In genomic region chr1:71788113-71788512, GRCh38 we compare ENCODE assay signal across 16 cellular contexts.
DNase-seq lines count a peak whose midpoint lies in the region; ATAC-seq and TF ChIP-seq lines count a peak whose summit lies in the region.
"Had no signal": no experiment of that assay in that cellular context is flagged by ENCODE, and none has a peak within 500 bp of the region (broad histone marks: within the 10 kb centered on the region; RNA-seq: fewer than 3 reads in every experiment).

No MANE protein-coding gene starts in this region.

- peaks cover 0 to 9% of the 10 kb centered on the region in 2 experiments; a peak in 2 of 4 replicates for H3K4me1 ChIP-seq in SK-N-SH (ENCODE audit: control insufficient read depth in 1 of 2, insufficient read depth in 2 of 2, low read depth in 1 of 2, low read length in 1 of 2)
- H3K4me1 ChIP-seq: HAP-1 had no signal

- H3K4me2 ChIP-seq in SK-N-SH: no peak overlapping the region
- H3K4me2 ChIP-seq: BLaER1 treated with 17β-estradiol and CSF1 and Interleukin-3, amounts not matched to agents 10 nM and 100 nM had no signal

- no peaks in the 10 kb centered on the region for H3K36me3 Mint-ChIP-seq in WTC11
- H3K36me3 Mint-ChIP-seq: CD8-positive, alpha-beta T cell had no signal

- H3F3A ChIP-seq in SK-N-SH (replicated peaks; ENCODE audit: insufficient read depth): no peaks in the 10 kb centered on the region

- TF ChIP-seq CTCF in SK-N-SH (IDR thresholded peaks at IDR 0.05): no peak
- no peak for TF ChIP-seq CTCF in fibroblast of the aortic adventitia (IDR thresholded peaks at IDR 0.05; ENCODE audit: insufficient read depth, low read length)
- TF ChIP-seq CTCF in WTC11 (IDR thresholded peaks at IDR 0.05): no peak

- POLR2A ChIA-PET in SK-N-SH (lab: Yijun Ruan, JAX) (no interaction called here), WTC11 (lab: Charles Lee) (no interaction called here)

- no peaks in the 10 kb centered on the region for H3K9me3 ChIP-seq in SK-N-SH
- H3K9me3 ChIP-seq: HAP-1 had no signal

- no peak overlapping the region for H3K9ac ChIP-seq in SK-N-SH
- H3K9ac ChIP-seq: BLaER1 treated with 17β-estradiol and CSF1 and Interleukin-3, amounts not matched to agents 10 nM and 100 nM had no signal

- no peaks in the 10 kb centered on the region for H3K27me3 ChIP-seq in SK-N-SH (ENCODE audit: insufficient read depth)
- H3K27me3 ChIP-seq: BLaER1 treated with 17β-estradiol and CSF1 and Interleukin-3, amounts not matched to agents 10 nM and 100 nM had no signal

- TF ChIP-seq RAD21 in SK-N-SH (IDR thresholded peaks at IDR 0.05; ENCODE audit: low read length): no peak; the same call in 1 of the 2 replicates

- TF ChIP-seq EP300 in SK-N-SH (IDR thresholded peaks at IDR 0.05; ENCODE audit: borderline replicate concordance in 1 of 2, low read depth in 1 of 2, low read length in 1 of 2): peak in 1 of 2 experiments; percentile 89; a peak in 2 of 4 replicates

- H2AFZ ChIP-seq in SK-N-SH (ENCODE audit: low read depth): no peak overlapping the region

- ATAC-seq in WTC11: no peak
- ATAC-seq: CD8-positive, alpha-beta T cell; GM12878 had no signal

- H3K27me3 Mint-ChIP-seq in WTC11 (ENCODE audit: low read depth): no peaks in the 10 kb centered on the region
- H3K27me3 Mint-ChIP-seq: B cell had no signal

- DNase-seq in G401 (ENCODE audit: low spot score) (peak; percentile 41), NCI-H82 (lab: John Stamatoyannopoulos, UW) (peak; percentile 63), SK-N-SH (peak; percentile 57), fibroblast of the aortic adventitia (ENCODE audit: low read depth) (peak; percentile 16), WTC11 (ENCODE audit: low spot score) (no peak), NCI-H1436 treated with DMSO at 0.1 percent for 48 hours (lab: John Stamatoyannopoulos, UW) (no peak), SIG-M5 (lab: John Stamatoyannopoulos, UW) (no peak), cerebellar cortex (ENCODE audit: low spot score) (no peak)
- DNase-seq: 8988T; Calu3; CD8-positive, alpha-beta T cell; DMS79 treated with DMSO at 0.1 percent for 48 hours had no signal

- H3K79me2 ChIP-seq in SK-N-SH (ENCODE audit: insufficient read depth): no peaks in the 10 kb centered on the region

- H3K4me3 ChIP-seq in SK-N-SH (ENCODE audit: low read depth in 2 of 2, low read length in 1 of 2): no peak overlapping the region
- no peak overlapping the region for H3K4me3 ChIP-seq in fibroblast of the aortic adventitia (ENCODE audit: low read depth, low read length)
- H3K4me3 ChIP-seq: BLaER1 treated with 17β-estradiol and CSF1 and Interleukin-3, amounts not matched to agents 10 nM and 100 nM; GM12878; HAP-1 had no signal

- H3K27ac Mint-ChIP-seq in WTC11: no peak overlapping the region
- H3K27ac Mint-ChIP-seq: B cell; CD8-positive, alpha-beta T cell had no signal

- H3K9me3 Mint-ChIP-seq in WTC11: no peaks in the 10 kb centered on the region
- H3K9me3 Mint-ChIP-seq: CD8-positive, alpha-beta T cell had no signal

- H3K4me3 Mint-ChIP-seq in WTC11: no peak overlapping the region
- H3K4me3 Mint-ChIP-seq: B cell; CD8-positive, alpha-beta T cell had no signal

- H3K27ac ChIP-seq in SK-N-SH (ENCODE audit: low read depth in 2 of 2, low read length in 1 of 2): peak overlapping the region in 1 of 2 experiments; percentile 74; a peak in 1 of 4 replicates

- in situ Hi-C loops in G401 (cut with HindIII; ENCODE audit: low sequenced_read_pairs): no loop called here

- H3K4me1 Mint-ChIP-seq in WTC11: no peaks in the 10 kb centered on the region
- H3K4me1 Mint-ChIP-seq: B cell had no signal

- WGBS in SK-N-SH (ENCODE audit: low lambda C conversion rate): 2% methylated on average over 1 of the region's 1 CpG

- H3K36me3 ChIP-seq in SK-N-SH (replicated peaks in 1 of 2; ENCODE audit: control insufficient read depth in 1 of 2, insufficient read depth in 2 of 2, low read length in 1 of 2): no peaks in the 10 kb centered on the region
- H3K36me3 ChIP-seq: HAP-1 had no signal

- no peaks in the 10 kb centered on the region for H3K9me2 ChIP-seq in SK-N-SH

- CTCF ChIA-PET in SK-N-SH (lab: Yijun Ruan, JAX): interaction anchor here (0.7 kb wide), 1 partner anchor 71 kb away, joined by 3 read pairs; no protein-coding TSS in a partner anchor
- CTCF ChIA-PET in WTC11 (lab: Charles Lee): no interaction called here

- no peaks in the 10 kb centered on the region for H4K20me1 ChIP-seq in SK-N-SH (ENCODE audit: insufficient read depth)
- H4K20me1 ChIP-seq: BLaER1 treated with 17β-estradiol and CSF1 and Interleukin-3, amounts not matched to agents 10 nM and 100 nM had no signal

TF ChIP-seq in SK-N-SH, 30 proteins besides CTCF, POLR2A, EP300 and RAD21:
- TF ChIP-seq MAX (IDR thresholded peaks at IDR 0.05; ENCODE audit: low read depth) (no peak), PBX3 (IDR thresholded peaks at IDR 0.05) (no peak), RCOR1 (IDR thresholded peaks at IDR 0.05; ENCODE audit: low read length) (peak; percentile 92), GATA2 (CRISPR knock-in tag; IDR thresholded peaks at IDR 0.05) (peak; percentile 89), CHD2 (IDR thresholded peaks at IDR 0.05; ENCODE audit: low read length, partially characterized antibody) (peak; percentile 80), TCF12 (IDR thresholded peaks at IDR 0.05) (peak; percentile 17; the same call in 1 of the 2 replicates), NRF1 (IDR thresholded peaks at IDR 0.05; ENCODE audit: low read depth, low read length) (no peak), USF1 (IDR thresholded peaks at IDR 0.05; ENCODE audit: borderline replicate concordance, low read depth) (no peak), MXI1 (IDR thresholded peaks at IDR 0.05; ENCODE audit: low read depth, low read length) (peak; percentile 64)

TF ChIP-seq in WTC11, 78 proteins besides CTCF, POLR2A, EP300 and RAD21 (continues in another document):
- TF ChIP-seq HMGXB4 (CRISPR knock-in tag; IDR thresholded peaks at IDR 0.05): no peak
- no peak for TF ChIP-seq FOXJ3 (CRISPR knock-in tag; IDR thresholded peaks at IDR 0.05; ENCODE audit: borderline replicate concordance)
- no peak for TF ChIP-seq PRRX2 (CRISPR knock-in tag; IDR thresholded peaks at IDR 0.05)
- TF ChIP-seq TCF7 (CRISPR knock-in tag; IDR thresholded peaks at IDR 0.05; ENCODE audit: low read depth): no peak
- no peak for TF ChIP-seq CREB1 (CRISPR knock-in tag; IDR thresholded peaks at IDR 0.05)
- no peak for TF ChIP-seq TP53 (CRISPR knock-in tag; IDR thresholded peaks at IDR 0.05)
- no peak for TF ChIP-seq ARID4B (CRISPR knock-in tag; IDR thresholded peaks at IDR 0.05; ENCODE audit: borderline replicate concordance)
- no peak for TF ChIP-seq E2F1 (CRISPR knock-in tag; IDR thresholded peaks at IDR 0.05)

Comparison
In these comparisons a context has a peak if more than half of its experiments do, and no peak if none do; other contexts are left out.
1. DNase-seq: peak in G401 (single experiment), NCI-H82 (single experiment), SK-N-SH (single experiment) and fibroblast of the aortic adventitia (single experiment); none in WTC11 (single experiment), NCI-H1436 treated with DMSO at 0.1 percent for 48 hours (single experiment), SIG-M5 (single experiment) and cerebellar cortex (single experiment).